25 cellular contexts compared by ENCODE assay signal in genomic region chr3:183862610-183863009, GRCh38.
"Had no signal": no experiment of that assay in that cellular context is flagged by ENCODE, and none has a peak within 500 bp of the region (broad histone marks: within the 10 kb centered on the region; RNA-seq: fewer than 3 reads in every experiment).

No MANE protein-coding gene starts in this region.

- H3K4me3 Mint-ChIP-seq: activated CD4-positive, alpha-beta T cell treated with anti-CD3 and anti-CD28 coated beads for 36 hours; activated CD8-positive, alpha-beta T cell treated with anti-CD3 and anti-CD28 coated beads for 36 hours; activated naive CD8-positive, alpha-beta T cell treated with anti-CD3 and anti-CD28 coated beads, Interleukin-2, amount 10 ng/mL, durations not matched to agents 7 days and 5 days; T-cell had no signal

- H3K9me3 Mint-ChIP-seq: activated CD8-positive, alpha-beta T cell treated with anti-CD3 and anti-CD28 coated beads for 36 hours; activated naive CD8-positive, alpha-beta T cell treated with anti-CD3 and anti-CD28 coated beads, Interleukin-2, amount 10 ng/mL, durations not matched to agents 7 days and 5 days; T-cell had no signal

- H3K4me3 ChIP-seq: SK-N-MC had no signal

- H3K27me3 Mint-ChIP-seq: activated CD4-positive, alpha-beta T cell treated with anti-CD3 and anti-CD28 coated beads for 36 hours; activated CD8-positive, alpha-beta T cell treated with anti-CD3 and anti-CD28 coated beads for 36 hours; activated naive CD8-positive, alpha-beta T cell treated with anti-CD3 and anti-CD28 coated beads, Interleukin-2, amount 10 ng/mL, durations not matched to agents 7 days and 5 days; T-cell had no signal

- H3K9ac ChIP-seq: KMS-11 had no signal

- DNase-seq: activated CD4-positive, alpha-beta T cell treated with anti-CD3 and anti-CD28 coated beads for 36 hours; activated CD4-positive, CD25-positive, alpha-beta regulatory T cell; activated CD8-positive, alpha-beta memory T cell treated with anti-CD3 and anti-CD28 coated beads, Interleukin-2, amount 50 U/mL, for 48 hours; activated CD8-positive, alpha-beta T cell treated with anti-CD3 and anti-CD28 coated beads for 36 hours; activated naive CD4-positive, alpha-beta T cell treated with anti-CD3 and anti-CD28 coated beads, Interleukin-2, amount 50 U/mL, for 16 hours; activated naive CD8-positive, alpha-beta T cell treated with anti-CD3 and anti-CD28 coated beads, Interleukin-2, amount 10 ng/mL, durations not matched to agents 7 days and 5 days; activated T-cell treated with anti-CD3 and anti-CD28 coated beads, Interleukin-2, amount 50 U/mL, for 1 hour; aorta; central memory CD4-positive, alpha-beta T cell; MV-4-11; NCI-H1092 treated with DMSO at 0.1 percent for 48 hours; NCI-H1417 treated with DMSO at 0.1 percent for 48 hours; NCI-H1694; NCI-H2029; NCI-H2107; NCI-H345; NCI-H510A; NCI-H526 treated with DMSO at 0.1 percent for 48 hours; NCI-H82; RPMI8226; T-cell had no signal

- H3K27ac ChIP-seq: KMS-11, SK-N-MC, VCaP had no signal

- ATAC-seq: activated CD4-positive, alpha-beta T cell treated with anti-CD3 and anti-CD28 coated beads for 36 hours; activated CD8-positive, alpha-beta T cell treated with anti-CD3 and anti-CD28 coated beads for 36 hours; Right ventricle myocardium inferior; T-cell had no signal

- H3K27ac Mint-ChIP-seq: activated CD4-positive, alpha-beta T cell treated with anti-CD3 and anti-CD28 coated beads for 36 hours; activated CD8-positive, alpha-beta T cell treated with anti-CD3 and anti-CD28 coated beads for 36 hours; activated naive CD8-positive, alpha-beta T cell treated with anti-CD3 and anti-CD28 coated beads, Interleukin-2, amount 10 ng/mL, durations not matched to agents 7 days and 5 days; T-cell had no signal

- H3K4me1 Mint-ChIP-seq: activated CD4-positive, alpha-beta T cell treated with anti-CD3 and anti-CD28 coated beads for 36 hours; activated naive CD8-positive, alpha-beta T cell treated with anti-CD3 and anti-CD28 coated beads, Interleukin-2, amount 10 ng/mL, durations not matched to agents 7 days and 5 days had no signal

- H3K4me2 ChIP-seq: KMS-11 had no signal
